2 cellular contexts compared by ENCODE assay signal in the genomic region with DNA sequence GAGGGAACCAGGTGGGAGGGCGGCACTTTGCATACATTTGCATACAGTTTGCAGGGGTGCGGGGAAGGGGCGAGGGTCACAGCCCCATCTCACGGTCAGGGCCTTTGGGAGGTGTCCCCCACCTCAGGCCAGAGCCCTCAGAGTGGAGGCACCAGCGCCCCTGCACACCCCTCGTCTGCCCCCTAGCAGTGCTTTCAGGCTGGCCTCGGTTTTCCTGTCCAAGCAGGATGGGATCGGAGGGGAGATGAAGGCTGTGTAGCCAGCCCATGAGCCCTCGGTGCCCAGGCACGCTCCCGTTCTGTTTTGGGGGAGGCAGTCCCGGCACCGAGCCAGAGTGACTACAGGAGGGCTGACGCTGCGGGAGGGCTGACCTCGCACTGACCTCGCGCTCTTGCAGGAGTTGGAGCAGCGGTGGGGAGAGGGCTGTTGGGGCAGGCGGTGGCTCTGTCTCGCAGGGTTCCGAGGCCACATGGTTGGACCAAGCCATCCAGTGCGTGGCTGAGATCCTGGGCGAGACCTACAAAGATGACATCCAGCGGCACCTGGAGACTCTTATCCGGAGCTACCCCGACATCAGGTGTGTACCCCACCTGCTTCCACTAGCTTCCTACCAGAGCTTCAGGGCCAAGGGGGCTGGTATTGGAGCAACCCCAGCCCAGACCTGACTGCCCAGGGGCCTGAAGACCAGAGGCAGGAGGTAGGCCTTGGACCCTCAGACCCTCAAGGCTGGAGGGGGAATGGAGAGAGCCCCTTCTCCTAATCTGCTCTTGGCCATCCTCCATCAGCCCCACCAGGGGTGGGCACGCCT.
TF ChIP-seq lines count a peak whose summit lies in the region.

No MANE protein-coding gene starts in this region.

TF ChIP-seq in SK-N-SH, 30 proteins besides CTCF, POLR2A, EP300 and RAD21:
- TF ChIP-seq, protein P1, sequence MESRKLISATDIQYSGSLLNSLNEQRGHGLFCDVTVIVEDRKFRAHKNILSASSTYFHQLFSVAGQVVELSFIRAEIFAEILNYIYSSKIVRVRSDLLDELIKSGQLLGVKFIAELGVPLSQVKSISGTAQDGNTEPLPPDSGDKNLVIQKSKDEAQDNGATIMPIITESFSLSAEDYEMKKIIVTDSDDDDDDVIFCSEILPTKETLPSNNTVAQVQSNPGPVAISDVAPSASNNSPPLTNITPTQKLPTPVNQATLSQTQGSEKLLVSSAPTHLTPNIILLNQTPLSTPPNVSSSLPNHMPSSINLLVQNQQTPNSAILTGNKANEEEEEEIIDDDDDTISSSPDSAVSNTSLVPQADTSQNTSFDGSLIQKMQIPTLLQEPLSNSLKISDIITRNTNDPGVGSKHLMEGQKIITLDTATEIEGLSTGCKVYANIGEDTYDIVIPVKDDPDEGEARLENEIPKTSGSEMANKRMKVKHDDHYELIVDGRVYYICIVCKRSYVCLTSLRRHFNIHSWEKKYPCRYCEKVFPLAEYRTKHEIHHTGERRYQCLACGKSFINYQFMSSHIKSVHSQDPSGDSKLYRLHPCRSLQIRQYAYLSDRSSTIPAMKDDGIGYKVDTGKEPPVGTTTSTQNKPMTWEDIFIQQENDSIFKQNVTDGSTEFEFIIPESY (IDR thresholded peaks at IDR 0.05; ENCODE audit: borderline replicate concordance, low read depth): no peak
- TF ChIP-seq FOXM1 (IDR thresholded peaks at IDR 0.05; ENCODE audit: low read depth): no peak
- TF ChIP-seq, protein P2, sequence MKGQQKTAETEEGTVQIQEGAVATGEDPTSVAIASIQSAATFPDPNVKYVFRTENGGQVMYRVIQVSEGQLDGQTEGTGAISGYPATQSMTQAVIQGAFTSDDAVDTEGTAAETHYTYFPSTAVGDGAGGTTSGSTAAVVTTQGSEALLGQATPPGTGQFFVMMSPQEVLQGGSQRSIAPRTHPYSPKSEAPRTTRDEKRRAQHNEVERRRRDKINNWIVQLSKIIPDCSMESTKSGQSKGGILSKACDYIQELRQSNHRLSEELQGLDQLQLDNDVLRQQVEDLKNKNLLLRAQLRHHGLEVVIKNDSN (IDR thresholded peaks at IDR 0.05; ENCODE audit: borderline replicate concordance, low read depth): no peak
- TF ChIP-seq JUND (IDR thresholded peaks at IDR 0.05): no peak
- TF ChIP-seq RFX5 (IDR thresholded peaks at IDR 0.05; ENCODE audit: low read length): no peak
- no peak for TF ChIP-seq GATA2 (CRISPR knock-in tag; IDR thresholded peaks at IDR 0.05)

TF ChIP-seq in SK-N-SH treated with all-trans-retinoic acid at 6 μM for 48 hours, 23 proteins besides CTCF, POLR2A, EP300 and RAD21:
- TF ChIP-seq, protein P3, sequence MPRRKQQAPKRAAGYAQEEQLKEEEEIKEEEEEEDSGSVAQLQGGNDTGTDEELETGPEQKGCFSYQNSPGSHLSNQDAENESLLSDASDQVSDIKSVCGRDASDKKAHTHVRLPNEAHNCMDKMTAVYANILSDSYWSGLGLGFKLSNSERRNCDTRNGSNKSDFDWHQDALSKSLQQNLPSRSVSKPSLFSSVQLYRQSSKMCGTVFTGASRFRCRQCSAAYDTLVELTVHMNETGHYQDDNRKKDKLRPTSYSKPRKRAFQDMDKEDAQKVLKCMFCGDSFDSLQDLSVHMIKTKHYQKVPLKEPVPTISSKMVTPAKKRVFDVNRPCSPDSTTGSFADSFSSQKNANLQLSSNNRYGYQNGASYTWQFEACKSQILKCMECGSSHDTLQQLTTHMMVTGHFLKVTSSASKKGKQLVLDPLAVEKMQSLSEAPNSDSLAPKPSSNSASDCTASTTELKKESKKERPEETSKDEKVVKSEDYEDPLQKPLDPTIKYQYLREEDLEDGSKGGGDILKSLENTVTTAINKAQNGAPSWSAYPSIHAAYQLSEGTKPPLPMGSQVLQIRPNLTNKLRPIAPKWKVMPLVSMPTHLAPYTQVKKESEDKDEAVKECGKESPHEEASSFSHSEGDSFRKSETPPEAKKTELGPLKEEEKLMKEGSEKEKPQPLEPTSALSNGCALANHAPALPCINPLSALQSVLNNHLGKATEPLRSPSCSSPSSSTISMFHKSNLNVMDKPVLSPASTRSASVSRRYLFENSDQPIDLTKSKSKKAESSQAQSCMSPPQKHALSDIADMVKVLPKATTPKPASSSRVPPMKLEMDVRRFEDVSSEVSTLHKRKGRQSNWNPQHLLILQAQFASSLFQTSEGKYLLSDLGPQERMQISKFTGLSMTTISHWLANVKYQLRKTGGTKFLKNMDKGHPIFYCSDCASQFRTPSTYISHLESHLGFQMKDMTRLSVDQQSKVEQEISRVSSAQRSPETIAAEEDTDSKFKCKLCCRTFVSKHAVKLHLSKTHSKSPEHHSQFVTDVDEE (CRISPR knock-in tag; IDR thresholded peaks at IDR 0.05): no peak
- TF ChIP-seq PPARA (CRISPR knock-in tag; IDR thresholded peaks at IDR 0.05; ENCODE audit: borderline replicate concordance): no peak
- no peak for TF ChIP-seq TOX (CRISPR knock-in tag; IDR thresholded peaks at IDR 0.05; ENCODE audit: borderline replicate concordance)
- no peak for TF ChIP-seq ZFP3 (CRISPR knock-in tag; IDR thresholded peaks at IDR 0.05)
- TF ChIP-seq, protein P4, sequence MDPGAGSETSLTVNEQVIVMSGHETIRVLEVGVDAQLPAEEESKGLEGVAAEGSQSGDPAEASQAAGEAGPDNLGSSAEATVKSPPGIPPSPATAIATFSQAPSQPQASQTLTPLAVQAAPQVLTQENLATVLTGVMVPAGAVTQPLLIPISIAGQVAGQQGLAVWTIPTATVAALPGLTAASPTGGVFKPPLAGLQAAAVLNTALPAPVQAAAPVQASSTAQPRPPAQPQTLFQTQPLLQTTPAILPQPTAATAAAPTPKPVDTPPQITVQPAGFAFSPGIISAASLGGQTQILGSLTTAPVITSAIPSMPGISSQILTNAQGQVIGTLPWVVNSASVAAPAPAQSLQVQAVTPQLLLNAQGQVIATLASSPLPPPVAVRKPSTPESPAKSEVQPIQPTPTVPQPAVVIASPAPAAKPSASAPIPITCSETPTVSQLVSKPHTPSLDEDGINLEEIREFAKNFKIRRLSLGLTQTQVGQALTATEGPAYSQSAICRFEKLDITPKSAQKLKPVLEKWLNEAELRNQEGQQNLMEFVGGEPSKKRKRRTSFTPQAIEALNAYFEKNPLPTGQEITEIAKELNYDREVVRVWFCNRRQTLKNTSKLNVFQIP (CRISPR knock-in tag; IDR thresholded peaks at IDR 0.05; ENCODE audit: borderline replicate concordance, low read depth): no peak
- no peak for TF ChIP-seq ZNF70 (CRISPR knock-in tag; IDR thresholded peaks at IDR 0.05)
- TF ChIP-seq OSR1 (CRISPR knock-in tag; IDR thresholded peaks at IDR 0.05): no peak
- TF ChIP-seq, protein P5, sequence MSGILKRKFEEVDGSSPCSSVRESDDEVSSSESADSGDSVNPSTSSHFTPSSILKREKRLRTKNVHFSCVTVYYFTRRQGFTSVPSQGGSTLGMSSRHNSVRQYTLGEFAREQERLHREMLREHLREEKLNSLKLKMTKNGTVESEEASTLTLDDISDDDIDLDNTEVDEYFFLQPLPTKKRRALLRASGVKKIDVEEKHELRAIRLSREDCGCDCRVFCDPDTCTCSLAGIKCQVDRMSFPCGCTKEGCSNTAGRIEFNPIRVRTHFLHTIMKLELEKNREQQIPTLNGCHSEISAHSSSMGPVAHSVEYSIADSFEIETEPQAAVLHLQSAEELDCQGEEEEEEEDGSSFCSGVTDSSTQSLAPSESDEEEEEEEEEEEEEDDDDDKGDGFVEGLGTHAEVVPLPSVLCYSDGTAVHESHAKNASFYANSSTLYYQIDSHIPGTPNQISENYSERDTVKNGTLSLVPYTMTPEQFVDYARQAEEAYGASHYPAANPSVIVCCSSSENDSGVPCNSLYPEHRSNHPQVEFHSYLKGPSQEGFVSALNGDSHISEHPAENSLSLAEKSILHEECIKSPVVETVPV (CRISPR knock-in tag; IDR thresholded peaks at IDR 0.05): no peak
- no peak for TF ChIP-seq RARB (CRISPR knock-in tag; IDR thresholded peaks at IDR 0.05)
- TF ChIP-seq ZNF8 (CRISPR knock-in tag; IDR thresholded peaks at IDR 0.05): no peak
- no peak for TF ChIP-seq SNAI2 (CRISPR knock-in tag; IDR thresholded peaks at IDR 0.05)
